In genomic region chr15:69222002-69222474, GRCh38 we compare ENCODE assay signal across 1 cellular context.
TF ChIP-seq lines count a peak whose summit lies in the region.

No MANE protein-coding gene starts in this region.

TF ChIP-seq in HepG2, 621 proteins besides CTCF, POLR2A, EP300 and RAD21 (continued from another document and continues in another):
- peak; percentile 76 for TF ChIP-seq HNF1B (CRISPR knock-in tag; IDR thresholded peaks at IDR 0.05)
- TF ChIP-seq HNRNPLL (IDR thresholded peaks at IDR 0.05; ENCODE audit: low read depth, low read length, poor library complexity, severe bottlenecking): no peak
- no peak for TF ChIP-seq RBFOX2 (IDR thresholded peaks at IDR 0.05; ENCODE audit: low read depth, low read length)
- 0 out of 4 replicates have a peak, but pooled peaks have one; percentile 23 to 33 for TF ChIP-seq HMGXB4 (CRISPR knock-in tag; IDR thresholded peaks at IDR 0.05; ENCODE audit: borderline replicate concordance in 1 of 2, low read depth in 1 of 2)
- TF ChIP-seq ONECUT2 (CRISPR knock-in tag; IDR thresholded peaks at IDR 0.05): no peak
- no peak for TF ChIP-seq EZH2 (conservative IDR thresholded peaks at IDR 0.05; ENCODE audit: low read depth, low read length)
- TF ChIP-seq HOXD1 (CRISPR knock-in tag; IDR thresholded peaks at IDR 0.05): no peak
- 0 out of 2 replicates have a peak, but pooled peaks have one; percentile 32 for TF ChIP-seq KDM6A (CRISPR knock-in tag; IDR thresholded peaks at IDR 0.05; ENCODE audit: low read depth)
- TF ChIP-seq MAX (IDR thresholded peaks at IDR 0.05): peak; percentile 88
- TF ChIP-seq BATF2 (CRISPR knock-in tag; IDR thresholded peaks at IDR 0.05): no peak
- no peak for TF ChIP-seq BRF2 (CRISPR knock-in tag; IDR thresholded peaks at IDR 0.05)
- TF ChIP-seq ZNF282 (IDR thresholded peaks at IDR 0.05; ENCODE audit: partially characterized antibody): no peak
- TF ChIP-seq PAF1 (CRISPR knock-in tag; IDR thresholded peaks at IDR 0.05): no peak
- TF ChIP-seq CC2D1A (CRISPR knock-in tag; IDR thresholded peaks at IDR 0.05): no peak
- TF ChIP-seq KDM1A (CRISPR knock-in tag; IDR thresholded peaks at IDR 0.05): no peak
- TF ChIP-seq SKI (IDR thresholded peaks at IDR 0.05; ENCODE audit: partially characterized antibody): no peak
- TF ChIP-seq ZMAT5 (CRISPR knock-in tag; IDR thresholded peaks at IDR 0.05; ENCODE audit: borderline replicate concordance, low read depth): no peak
- TF ChIP-seq SNRNP70 (IDR thresholded peaks at IDR 0.05; ENCODE audit: low read depth, low read length): no peak
- TF ChIP-seq ZNF496 (CRISPR knock-in tag; IDR thresholded peaks at IDR 0.05; ENCODE audit: insufficient replicate concordance): no peak
- no peak for TF ChIP-seq HNRNPUL1 (IDR thresholded peaks at IDR 0.05; ENCODE audit: low read depth, low read length)
- no peak for TF ChIP-seq ZFP36L2 (CRISPR knock-in tag; IDR thresholded peaks at IDR 0.05)
- no peak for TF ChIP-seq GPN1 (CRISPR knock-in tag; IDR thresholded peaks at IDR 0.05; ENCODE audit: borderline replicate concordance)
- TF ChIP-seq DMAP1 (CRISPR knock-in tag; IDR thresholded peaks at IDR 0.05): peak; percentile 70
- no peak for TF ChIP-seq ZNF224 (CRISPR knock-in tag; IDR thresholded peaks at IDR 0.05)
- 0 out of 2 replicates have a peak, but pooled peaks have one; percentile 40 for TF ChIP-seq ZNF124 (CRISPR knock-in tag; IDR thresholded peaks at IDR 0.05)
- no peak for TF ChIP-seq ZNF609 (CRISPR knock-in tag; IDR thresholded peaks at IDR 0.05; ENCODE audit: borderline replicate concordance)
- 0 out of 2 replicates have a peak, but pooled peaks have one; percentile 57 for TF ChIP-seq ZFP36L1 (CRISPR knock-in tag; IDR thresholded peaks at IDR 0.05)
- no peak for TF ChIP-seq SRSF9 (IDR thresholded peaks at IDR 0.05; ENCODE audit: borderline replicate concordance, insufficient read depth, low read depth, low read length, poor library complexity, severe bottlenecking)
- no peak for TF ChIP-seq DNMT3B (CRISPR knock-in tag; conservative IDR thresholded peaks at IDR 0.05)
- 0 out of 2 replicates have a peak, but pooled peaks have one; percentile 53 for TF ChIP-seq ZBTB25 (CRISPR knock-in tag; IDR thresholded peaks at IDR 0.05)
- no peak for TF ChIP-seq ZNF782 (CRISPR knock-in tag; IDR thresholded peaks at IDR 0.05; ENCODE audit: borderline replicate concordance)
- no peak for TF ChIP-seq XBP1 (CRISPR knock-in tag; IDR thresholded peaks at IDR 0.05)
- TF ChIP-seq ZBED4 (CRISPR knock-in tag; IDR thresholded peaks at IDR 0.05; ENCODE audit: borderline replicate concordance): peak; percentile 59; the same call in 1 of the 2 replicates
- no peak for TF ChIP-seq ZBTB44 (CRISPR knock-in tag; IDR thresholded peaks at IDR 0.05)
- TF ChIP-seq NFE2L2 (IDR thresholded peaks at IDR 0.05; ENCODE audit: low read length): no peak
- TF ChIP-seq HDAC6 (IDR thresholded peaks at IDR 0.05; ENCODE audit: low read depth, low read length): no peak
- no peak for TF ChIP-seq PPARG (CRISPR knock-in tag; conservative IDR thresholded peaks at IDR 0.05)
- no peak for TF ChIP-seq ZNF138 (CRISPR knock-in tag; IDR thresholded peaks at IDR 0.05; ENCODE audit: low read depth)
- no peak for TF ChIP-seq ZNF446 (CRISPR knock-in tag; IDR thresholded peaks at IDR 0.05)
- peak; percentile 77; the same call in 1 of the 2 replicates for TF ChIP-seq ZNF430 (CRISPR knock-in tag; IDR thresholded peaks at IDR 0.05)
- TF ChIP-seq ZNF101 (CRISPR knock-in tag; IDR thresholded peaks at IDR 0.05; ENCODE audit: borderline replicate concordance, low read depth): no peak
- TF ChIP-seq GABPB1 (CRISPR knock-in tag; IDR thresholded peaks at IDR 0.05): no peak
